In the genomic region with DNA sequence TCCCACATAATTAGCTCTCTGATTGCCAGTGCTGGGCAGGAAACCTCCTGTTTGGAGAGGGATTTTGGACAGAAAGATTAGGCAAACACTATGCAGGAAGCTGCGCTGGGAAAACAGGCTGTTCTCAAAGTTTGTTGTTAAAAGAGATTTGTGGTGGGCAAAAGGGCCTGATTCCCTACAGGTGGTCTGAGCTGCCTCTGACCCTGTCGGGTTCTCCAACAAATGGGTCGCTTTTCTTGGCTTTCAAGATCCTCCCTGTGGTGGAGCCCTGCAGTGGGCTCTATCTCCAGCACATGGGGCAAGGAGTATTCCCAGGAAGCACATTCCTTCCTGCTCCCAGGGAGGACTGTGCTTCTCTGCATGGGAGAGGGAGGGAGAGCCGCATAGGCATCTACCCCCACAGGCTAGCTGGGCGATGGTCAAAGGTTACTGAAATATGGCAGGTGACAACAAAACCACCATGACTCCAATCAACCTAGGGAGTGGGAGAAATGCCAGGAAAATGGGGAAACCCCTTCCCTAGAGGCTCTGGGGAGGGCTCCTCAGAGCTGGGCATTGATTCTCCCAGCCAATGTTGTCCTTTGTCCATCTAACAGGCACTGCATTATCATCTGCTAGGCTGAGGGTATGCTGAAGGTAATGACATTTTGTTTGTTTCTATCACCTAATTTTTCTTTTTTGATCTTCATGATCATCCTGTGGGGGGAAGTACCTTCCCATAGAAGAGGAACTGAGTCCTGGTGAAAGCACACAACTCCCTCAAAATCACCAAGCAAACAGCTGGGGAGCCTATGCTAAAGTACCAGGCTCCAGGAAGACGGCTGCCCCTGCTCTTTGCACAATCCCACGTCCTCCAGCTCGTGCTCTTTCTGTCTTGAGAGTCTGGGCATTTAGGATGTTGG, we compare ENCODE assay signal across 13 cellular contexts.
DNase-seq lines count a peak whose midpoint lies in the region; ATAC-seq, FAIRE-seq and TF ChIP-seq lines count a peak whose summit lies in the region.
"Had no signal": no experiment of that assay in that cellular context is flagged by ENCODE, and none has a peak within 500 bp of the region (broad histone marks: within the 10 kb centered on the region; RNA-seq: fewer than 3 reads in every experiment).

No MANE protein-coding gene starts in this region.

- peak overlapping the region; percentile 16 for H2BK12ac ChIP-seq in trophoblast cell (ENCODE audit: low read length)

- H2AK5ac ChIP-seq in trophoblast cell (ENCODE audit: low read length): no peak overlapping the region

- no peak overlapping the region for H3K27ac ChIP-seq in trophoblast cell (ENCODE audit: low read depth, low read length)

- no peak overlapping the region for H3K27ac Mint-ChIP-seq in activated CD8-positive, alpha-beta T cell treated with anti-CD3 and anti-CD28 coated beads for 36 hours
- no peak overlapping the region for H3K27ac Mint-ChIP-seq in activated T-helper 1 cell treated with anti-CD3 and anti-CD28 coated beads, Interleukin-12 subunit alpha, Interleukin-12 subunit beta, Interleukin-2, Interleukin-4 antibody, amounts not matched to agents 30 ng/mL and 10 ng/mL and 1 ng/mL, durations not matched to agents 14 hours and 24 hours and 36 hours
- no peak overlapping the region for H3K27ac Mint-ChIP-seq in activated naive CD8-positive, alpha-beta T cell treated with anti-CD3 and anti-CD28 coated beads, Interleukin-2, amount 50 U/mL, for 24 hours
- H3K27ac Mint-ChIP-seq: activated naive CD8-positive, alpha-beta T cell treated with anti-CD3 and anti-CD28 coated beads, Interleukin-2, amount 10 ng/mL, durations not matched to agents 7 days and 5 days; CD4-positive, CD25-positive, alpha-beta regulatory T cell had no signal

- no peak for TF ChIP-seq CTCF in activated CD8-positive, alpha-beta T cell treated with anti-CD3 and anti-CD28 coated beads for 36 hours (IDR thresholded peaks at IDR 0.05)

- H3K27me3 ChIP-seq in trophoblast cell (ENCODE audit: insufficient read depth, low read length): no peaks in the 10 kb centered on the region
- H3K27me3 ChIP-seq: testis had no signal

- H3K23ac ChIP-seq in trophoblast cell (ENCODE audit: low read length): no peak overlapping the region

- no peak for TF ChIP-seq POLR2A in GM12891 (IDR thresholded peaks at IDR 0.05; ENCODE audit: low read depth, low read length)

- H3K4me3 ChIP-seq in trophoblast cell (ENCODE audit: low read depth, low read length): no peak overlapping the region
- H3K4me3 ChIP-seq: testis had no signal

- H3K27me3 Mint-ChIP-seq in activated CD8-positive, alpha-beta T cell treated with anti-CD3 and anti-CD28 coated beads for 36 hours: peaks cover 9% of the 10 kb centered on the region
- H3K27me3 Mint-ChIP-seq in activated T-helper 1 cell treated with anti-CD3 and anti-CD28 coated beads, Interleukin-12 subunit alpha, Interleukin-12 subunit beta, Interleukin-2, Interleukin-4 antibody, amounts not matched to agents 30 ng/mL and 10 ng/mL and 1 ng/mL, durations not matched to agents 14 hours and 24 hours and 36 hours (ENCODE audit: insufficient read depth): peaks cover 10% of the 10 kb centered on the region
- H3K27me3 Mint-ChIP-seq in activated naive CD8-positive, alpha-beta T cell treated with anti-CD3 and anti-CD28 coated beads, Interleukin-2, amount 50 U/mL, for 24 hours: peaks cover 7% of the 10 kb centered on the region

- H3K4me2 ChIP-seq in trophoblast cell (ENCODE audit: low read length): no peak overlapping the region

- no peak overlapping the region for H4K8ac ChIP-seq in trophoblast cell (ENCODE audit: low read depth, low read length)

- H3K18ac ChIP-seq in trophoblast cell (ENCODE audit: low read length): peak overlapping the region; percentile 42

- peak overlapping the region; percentile 32 for H2BK120ac ChIP-seq in trophoblast cell (ENCODE audit: insufficient read depth, low read length, poor library complexity)

- peaks cover 8% of the 10 kb centered on the region for H3K79me1 ChIP-seq in trophoblast cell (ENCODE audit: low read length)

- no peaks in the 10 kb centered on the region for H3K9me3 Mint-ChIP-seq in activated CD8-positive, alpha-beta T cell treated with anti-CD3 and anti-CD28 coated beads for 36 hours
- no peaks in the 10 kb centered on the region for H3K9me3 Mint-ChIP-seq in activated T-helper 1 cell treated with anti-CD3 and anti-CD28 coated beads, Interleukin-12 subunit alpha, Interleukin-12 subunit beta, Interleukin-2, Interleukin-4 antibody, amounts not matched to agents 30 ng/mL and 10 ng/mL and 1 ng/mL, durations not matched to agents 14 hours and 24 hours and 36 hours
- H3K9me3 Mint-ChIP-seq in activated naive CD8-positive, alpha-beta T cell treated with anti-CD3 and anti-CD28 coated beads, Interleukin-2, amount 50 U/mL, for 24 hours: no peaks in the 10 kb centered on the region
- H3K9me3 Mint-ChIP-seq: activated naive CD8-positive, alpha-beta T cell treated with anti-CD3 and anti-CD28 coated beads, Interleukin-2, amount 10 ng/mL, durations not matched to agents 7 days and 5 days; CD4-positive, CD25-positive, alpha-beta regulatory T cell had no signal

- no peaks in the 10 kb centered on the region for H3K36me3 Mint-ChIP-seq in activated CD8-positive, alpha-beta T cell treated with anti-CD3 and anti-CD28 coated beads for 36 hours (ENCODE audit: low read depth)
- no peaks in the 10 kb centered on the region for H3K36me3 Mint-ChIP-seq in activated T-helper 1 cell treated with anti-CD3 and anti-CD28 coated beads, Interleukin-12 subunit alpha, Interleukin-12 subunit beta, Interleukin-2, Interleukin-4 antibody, amounts not matched to agents 30 ng/mL and 10 ng/mL and 1 ng/mL, durations not matched to agents 14 hours and 24 hours and 36 hours (ENCODE audit: low read depth)
- H3K36me3 Mint-ChIP-seq in activated naive CD8-positive, alpha-beta T cell treated with anti-CD3 and anti-CD28 coated beads, Interleukin-2, amount 50 U/mL, for 24 hours (ENCODE audit: low read depth): no peaks in the 10 kb centered on the region
- H3K36me3 Mint-ChIP-seq: activated naive CD8-positive, alpha-beta T cell treated with anti-CD3 and anti-CD28 coated beads, Interleukin-2, amount 10 ng/mL, durations not matched to agents 7 days and 5 days; CD4-positive, CD25-positive, alpha-beta regulatory T cell had no signal

- FAIRE-seq in GM12891 (lab: Jason Lieb, UNC): no peak

- no peak overlapping the region for H3K4ac ChIP-seq in trophoblast cell (ENCODE audit: low read depth, low read length)

- H3K14ac ChIP-seq in trophoblast cell (ENCODE audit: low read length): peak overlapping the region; percentile 32

- peaks cover 25 to 36% of the 10 kb centered on the region in 2 experiments for H3K4me1 ChIP-seq in trophoblast cell (ENCODE audit: control insufficient read depth in 1 of 2, insufficient read depth in 2 of 2, low read length in 2 of 2)

- CTCF ChIA-PET in activated CD8-positive, alpha-beta T cell treated with anti-CD3 and anti-CD28 coated beads for 36 hours (lab: Charles Lee): interaction anchor here (2.1 kb wide), 1 partner anchor 26 kb away, joined by 5 read pairs; no protein-coding TSS in a partner anchor

- peaks cover 0 to 8% of the 10 kb centered on the region in 2 experiments for H3K36me3 ChIP-seq in trophoblast cell (ENCODE audit: control insufficient read depth in 1 of 2, insufficient read depth in 2 of 2, low read length in 2 of 2)

- no peaks in the 10 kb centered on the region for H3K79me2 ChIP-seq in trophoblast cell (ENCODE audit: control insufficient read depth, insufficient read depth, low read length, poor library complexity)

- no peak overlapping the region for H3K9ac ChIP-seq in trophoblast cell (ENCODE audit: low read length)

- no peak overlapping the region for H4K12ac ChIP-seq in trophoblast cell (ENCODE audit: low read depth, low read length)

- DNase-seq in GM12891 (ENCODE audit: insufficient read length, low spot score) (no peak), NOMO-1 treated with DMSO at 0.1 percent for 48 hours (lab: John Stamatoyannopoulos, UW; ENCODE audit: unreplicated experiment) (peak; percentile 7), fibroblast of peridontal ligament (ENCODE audit: extremely low read depth) (peak; percentile 6), trophoblast cell (no peak), OCI-M2 (lab: John Stamatoyannopoulos, UW; ENCODE audit: unreplicated experiment) (no peak)
- DNase-seq in activated CD8-positive, alpha-beta T cell treated with anti-CD3 and anti-CD28 coated beads for 36 hours: no peak
- no peak for DNase-seq in activated T-helper 1 cell treated with anti-CD3 and anti-CD28 coated beads, Interleukin-12 subunit alpha, Interleukin-12 subunit beta, Interleukin-2, Interleukin-4 antibody, amounts not matched to agents 30 ng/mL and 10 ng/mL and 1 ng/mL, durations not matched to agents 14 hours and 24 hours and 36 hours (ENCODE audit: low spot score)
- no peak for DNase-seq in activated naive CD8-positive, alpha-beta T cell treated with anti-CD3 and anti-CD28 coated beads, Interleukin-2, amount 50 U/mL, for 24 hours
- DNase-seq: activated naive CD8-positive, alpha-beta T cell treated with anti-CD3 and anti-CD28 coated beads, Interleukin-2, amount 10 ng/mL, durations not matched to agents 7 days and 5 days; CD4-positive, CD25-positive, alpha-beta regulatory T cell; PC-3; stimulated activated CD4-positive, alpha-beta T cell treated with anti-CD3 and anti-CD28 coated beads, Interleukin-1b, Interleukin-23, amount 100 ng/mL, for 48 hours had no signal

- no peak overlapping the region for H2BK5ac ChIP-seq in trophoblast cell (ENCODE audit: low read depth, low read length, poor library complexity)

- peaks cover 2% of the 10 kb centered on the region for H3K9me3 ChIP-seq in trophoblast cell (ENCODE audit: insufficient read depth, low read depth, low read length)
- H3K9me3 ChIP-seq: testis had no signal

- no CpG with 5 or more reads among the region's 8 CpGs for WGBS in trophoblast cell (ENCODE audit: extremely low coverage, insufficient coverage, insufficient read length)

- H4K91ac ChIP-seq in trophoblast cell (ENCODE audit: low read depth, low read length): no peak overlapping the region

- H3K4me1 Mint-ChIP-seq in activated CD8-positive, alpha-beta T cell treated with anti-CD3 and anti-CD28 coated beads for 36 hours (ENCODE audit: low read depth): no peaks in the 10 kb centered on the region
- H3K4me1 Mint-ChIP-seq in activated T-helper 1 cell treated with anti-CD3 and anti-CD28 coated beads, Interleukin-12 subunit alpha, Interleukin-12 subunit beta, Interleukin-2, Interleukin-4 antibody, amounts not matched to agents 30 ng/mL and 10 ng/mL and 1 ng/mL, durations not matched to agents 14 hours and 24 hours and 36 hours (ENCODE audit: low read depth): no peaks in the 10 kb centered on the region
- no peaks in the 10 kb centered on the region for H3K4me1 Mint-ChIP-seq in activated naive CD8-positive, alpha-beta T cell treated with anti-CD3 and anti-CD28 coated beads, Interleukin-2, amount 50 U/mL, for 24 hours
- H3K4me1 Mint-ChIP-seq: activated naive CD8-positive, alpha-beta T cell treated with anti-CD3 and anti-CD28 coated beads, Interleukin-2, amount 10 ng/mL, durations not matched to agents 7 days and 5 days; CD4-positive, CD25-positive, alpha-beta regulatory T cell had no signal

- intact Hi-C loops in activated CD8-positive, alpha-beta T cell treated with anti-CD3 and anti-CD28 coated beads for 36 hours (cut with micrococcal nuclease): no loop called here
- intact Hi-C loops in activated T-helper 1 cell treated with anti-CD3 and anti-CD28 coated beads, Interleukin-12 subunit alpha, Interleukin-12 subunit beta, Interleukin-2, Interleukin-4 antibody, amounts not matched to agents 30 ng/mL and 10 ng/mL and 1 ng/mL, durations not matched to agents 14 hours and 24 hours and 36 hours (cut with micrococcal nuclease): no loop called here

- H2AFZ ChIP-seq in trophoblast cell (ENCODE audit: insufficient read depth, low read length, poor library complexity): no peak overlapping the region

- ATAC-seq in activated CD8-positive, alpha-beta T cell treated with anti-CD3 and anti-CD28 coated beads for 36 hours: no peak
- no peak for ATAC-seq in activated naive CD8-positive, alpha-beta T cell treated with anti-CD3 and anti-CD28 coated beads, Interleukin-2, amount 50 U/mL, for 24 hours
- ATAC-seq: PC-3 had no signal

- POLR2A ChIA-PET in activated CD8-positive, alpha-beta T cell treated with anti-CD3 and anti-CD28 coated beads for 36 hours (lab: Charles Lee): no interaction called here

- H3K4me3 Mint-ChIP-seq in activated CD8-positive, alpha-beta T cell treated with anti-CD3 and anti-CD28 coated beads for 36 hours: no peak overlapping the region
- no peak overlapping the region for H3K4me3 Mint-ChIP-seq in activated T-helper 1 cell treated with anti-CD3 and anti-CD28 coated beads, Interleukin-12 subunit alpha, Interleukin-12 subunit beta, Interleukin-2, Interleukin-4 antibody, amounts not matched to agents 30 ng/mL and 10 ng/mL and 1 ng/mL, durations not matched to agents 14 hours and 24 hours and 36 hours
- no peak overlapping the region for H3K4me3 Mint-ChIP-seq in activated naive CD8-positive, alpha-beta T cell treated with anti-CD3 and anti-CD28 coated beads, Interleukin-2, amount 50 U/mL, for 24 hours
- H3K4me3 Mint-ChIP-seq: activated naive CD8-positive, alpha-beta T cell treated with anti-CD3 and anti-CD28 coated beads, Interleukin-2, amount 10 ng/mL, durations not matched to agents 7 days and 5 days; CD4-positive, CD25-positive, alpha-beta regulatory T cell had no signal

Comparison
In these comparisons a context has a peak if more than half of its experiments do, and no peak if none do; other contexts are left out.
1. DNase-seq: peak in NOMO-1 treated with DMSO at 0.1 percent for 48 hours (single experiment) and fibroblast of peridontal ligament (single experiment); none in GM12891 (single experiment), trophoblast cell (0 of 2), activated CD8-positive, alpha-beta T cell treated with anti-CD3 and anti-CD28 coated beads for 36 hours (single experiment), activated T-helper 1 cell treated with anti-CD3 and anti-CD28 coated beads, Interleukin-12 subunit alpha, Interleukin-12 subunit beta, Interleukin-2, Interleukin-4 antibody, amounts not matched to agents 30 ng/mL and 10 ng/mL and 1 ng/mL, durations not matched to agents 14 hours and 24 hours and 36 hours (single experiment), OCI-M2 (single experiment) and activated naive CD8-positive, alpha-beta T cell treated with anti-CD3 and anti-CD28 coated beads, Interleukin-2, amount 50 U/mL, for 24 hours (single experiment).